ENCODE assay signal across 33 cellular contexts in the genomic region with DNA sequence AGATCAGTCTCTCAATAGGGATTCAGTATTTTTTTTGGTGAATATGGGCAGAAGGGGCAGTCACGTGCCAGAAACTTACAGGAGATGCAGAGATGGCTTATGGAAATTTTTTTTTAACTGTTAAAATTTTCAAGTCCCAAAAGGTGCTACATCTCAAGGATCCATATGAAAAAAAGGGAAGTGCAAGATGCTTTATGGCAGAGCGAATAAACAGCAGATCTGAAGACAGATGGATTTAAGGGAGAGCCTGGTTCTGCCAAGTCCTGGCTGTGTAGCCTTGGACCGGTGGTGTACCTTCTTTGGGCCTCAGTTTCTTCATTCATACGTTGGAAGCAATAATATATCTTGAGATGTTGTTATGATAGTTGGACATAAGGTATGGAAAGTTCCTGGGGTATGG.
"Had no signal": no experiment of that assay in that cellular context is flagged by ENCODE, and none has a peak within 500 bp of the region (broad histone marks: within the 10 kb centered on the region; RNA-seq: fewer than 3 reads in every experiment).

No MANE protein-coding gene starts in this region.

- H3K36me3 ChIP-seq: adrenal gland, ascending aorta, brain microvascular endothelial cell, breast epithelium, cardiac muscle cell, colonic mucosa had no signal

- H3K4me1 ChIP-seq: adrenal gland, ascending aorta, body of pancreas, breast epithelium, colonic mucosa had no signal

- FAIRE-seq: astrocyte, bronchial epithelial cell, colon had no signal

- H3K9me3 ChIP-seq: adrenal gland, ascending aorta, body of pancreas, breast epithelium, colonic mucosa had no signal

- ATAC-seq: activated naive CD4-positive, alpha-beta T cell treated with anti-CD3 and anti-CD28 coated beads, Interleukin-2, amount 50 U/mL, for 72 hours; activated naive CD8-positive, alpha-beta T cell treated with anti-CD3 and anti-CD28 coated beads, Interleukin-2, amount 50 U/mL, for 24 hours; activated T-cell treated with anti-CD3 and anti-CD28 coated beads, Interleukin-2, amount 50 U/mL, for 72 hours; activated T-helper 17 cell treated with anti-CD3 and anti-CD28 coated beads, Interleukin-2, amount 50 U/mL, for 72 hours; body of pancreas had no signal

- DNase-seq: activated effector memory CD4-positive, alpha-beta T cell treated with anti-CD3 and anti-CD28 coated beads, Interleukin-2, amount 50 U/mL, for 16 hours; activated effector memory CD4-positive, alpha-beta T cell treated with Interleukin-2 at 50 U/mL for 16 hours; activated gamma-delta T cell; activated gamma-delta T cell treated with Interleukin-2 at 50 U/mL for 16 hours; activated naive CD4-positive, alpha-beta T cell; activated naive CD4-positive, alpha-beta T cell treated with anti-CD3 and anti-CD28 coated beads for 36 hours; activated naive CD4-positive, alpha-beta T cell treated with anti-CD3 and anti-CD28 coated beads, Interleukin-2, amount 10 ng/mL, durations not matched to agents 7 days and 5 days; activated naive CD4-positive, alpha-beta T cell treated with anti-CD3 and anti-CD28 coated beads, Interleukin-2, amount 50 U/mL, for 16 hours; activated naive CD4-positive, alpha-beta T cell treated with Interleukin-2 at 50 U/mL for 16 hours; activated naive CD8-positive, alpha-beta T cell treated with anti-CD3 and anti-CD28 coated beads for 36 hours; activated naive CD8-positive, alpha-beta T cell treated with anti-CD3 and anti-CD28 coated beads, Interleukin-2, amount 10 ng/mL, durations not matched to agents 7 days and 5 days; activated naive CD8-positive, alpha-beta T cell treated with anti-CD3 and anti-CD28 coated beads, Interleukin-2, amount 50 U/mL, for 24 hours; activated T-cell treated with anti-CD3 and anti-CD28 coated beads, Interleukin-2, amount 50 U/mL, for 48 hours; activated T-cell treated with anti-CD3 and anti-CD28 coated beads, Interleukin-2, amount 50 U/mL, for 72 hours; adrenal gland; amniotic stem cell; amygdala; anterior cingulate cortex; aorta; body of pancreas; brain microvascular endothelial cell; caudate nucleus; central memory CD4-positive, alpha-beta T cell; cerebellar nuclear complex; colonic mucosa had no signal

- H3K27ac ChIP-seq: adrenal gland, ascending aorta, body of pancreas, brain microvascular endothelial cell, breast epithelium, cardiac muscle cell, colonic mucosa had no signal

- H3K27me3 ChIP-seq: adrenal gland, ascending aorta, body of pancreas, brain microvascular endothelial cell, cardiac muscle cell, colonic mucosa had no signal

- H3K4me3 ChIP-seq: adrenal gland, ascending aorta, body of pancreas, breast epithelium, cardiac muscle cell, colonic mucosa had no signal
